In genomic region chr15:40436892-40437753, GRCh38 we compare ENCODE assay signal across 8 cellular contexts. TPM values are rescaled to one million over a fixed set of nuclear protein-coding genes. Genes with fewer than 3 reads are reported as not detected.
DNase-seq lines count a peak whose midpoint lies in the region; ATAC-seq and TF ChIP-seq lines count a peak whose summit lies in the region.
"Had no signal": no experiment of that assay in that cellular context is flagged by ENCODE, and none has a peak within 500 bp of the region (broad histone marks: within the 10 kb centered on the region; RNA-seq: fewer than 3 reads in every experiment).

No MANE protein-coding gene starts in this region.

- H3K9me3 ChIP-seq in left ventricle myocardium inferior (replicated peaks) (no peaks in the 10 kb centered on the region), hepatocyte (ENCODE audit: low read depth) (no peaks in the 10 kb centered on the region), uterus (no peaks in the 10 kb centered on the region)

- H3K79me2 ChIP-seq in hepatocyte = peaks cover 6% of the 10 kb centered on the region

- H3K4me2 ChIP-seq in hepatocyte = peak overlapping the region; percentile 99

- peaks cover 31% of the 10 kb centered on the region for H3K27me3 ChIP-seq in left ventricle myocardium inferior (ENCODE audit: low read depth)
- H3K27me3 ChIP-seq in hepatocyte = peaks cover 47% of the 10 kb centered on the region
- no peaks in the 10 kb centered on the region for H3K27me3 ChIP-seq in uterus

- TF ChIP-seq POLR2A in uterus (IDR thresholded peaks at IDR 0.05) = no peak

- H3K4me1 ChIP-seq in left ventricle myocardium inferior (peaks cover 54% of the 10 kb centered on the region), hepatocyte (ENCODE audit: insufficient read depth) (peaks cover 42% of the 10 kb centered on the region), uterus (peaks cover 0 to 11% of the 10 kb centered on the region in 2 donors)

- no peak for ATAC-seq in Right ventricle myocardium inferior

- H4K20me1 ChIP-seq in hepatocyte (ENCODE audit: insufficient read depth, poor library complexity, severe bottlenecking) = peaks cover 1% of the 10 kb centered on the region

- H3K27ac ChIP-seq in left ventricle myocardium inferior (replicated peaks) (no peak overlapping the region), hepatocyte (no peak overlapping the region), uterus (no peak overlapping the region)

- DNase-seq in left ventricle myocardium inferior = no peak
- DNase-seq in Right ventricle myocardium inferior (ENCODE audit: missing footprints) = no peak
- DNase-seq in hepatocyte (ENCODE audit: low spot score) = no peak
- no peak for DNase-seq in uterus
- DNase-seq in stimulated activated naive CD4-positive, alpha-beta T cell (lab: John Stamatoyannopoulos, UW) = no peak
- DNase-seq in GM13976 (ENCODE audit: low spot score) = no peak
- DNase-seq: NCI-H748 treated with DMSO at 0.1 percent for 48 hours; stimulated activated CD4-positive, alpha-beta T cell treated with anti-CD3 and anti-CD28 coated beads, Interleukin-4, amount 100 ng/mL, for 4 hours had no signal

- H3K36me3 ChIP-seq in left ventricle myocardium inferior (no peaks in the 10 kb centered on the region), hepatocyte (replicated peaks; ENCODE audit: insufficient read depth, low read depth) (no peaks in the 10 kb centered on the region), uterus (no peaks in the 10 kb centered on the region)

- peak overlapping the region; percentile 52 for H2AFZ ChIP-seq in hepatocyte

- H3K4me3 ChIP-seq in left ventricle myocardium inferior (peak overlapping the region; percentile 66), hepatocyte (peak overlapping the region; percentile 45), uterus (peak overlapping the region; percentile 30 to 37)

- intact Hi-C loops in left ventricle myocardium inferior (cut with micrococcal nuclease) = no loop called here
- intact Hi-C loops in Right ventricle myocardium inferior (cut with DNase I) = no loop called here
- intact Hi-C loops in uterus (cut with DNase I; ENCODE audit: low total_unique reads) = no loop called here

- TF ChIP-seq CTCF in left ventricle myocardium inferior (IDR thresholded peaks at IDR 0.05; ENCODE audit: borderline replicate concordance) = no peak
- TF ChIP-seq CTCF in hepatocyte (IDR thresholded peaks at IDR 0.05; ENCODE audit: poor library complexity) = no peak
- TF ChIP-seq CTCF in uterus (IDR thresholded peaks at IDR 0.05) = no peak
- no peak for TF ChIP-seq CTCF in GM13976 (IDR thresholded peaks at IDR 0.05; ENCODE audit: borderline replicate concordance, control extremely low read depth, extremely low read depth, insufficient read depth, missing control alignments)

- H3K9me2 ChIP-seq in hepatocyte (replicated peaks; ENCODE audit: insufficient read depth) = no peaks in the 10 kb centered on the region

- in situ Hi-C loops in GM13976 (cut with MboI; ENCODE audit: low sequenced_read_pairs, unreplicated experiment) = no loop called here

- WGBS in hepatocyte (ENCODE audit: low lambda C conversion rate, missing lambda C conversion rate) = 7% methylated on average over 17 of the region's 17 CpGs

RNA-seq across cellular contexts. Expression of gene BAHD1, which starts 3.6 kb away (rescaled TPM):
- total RNA-seq in left ventricle myocardium inferior = 17.1 TPM
- total RNA-seq in Right ventricle myocardium inferior = 17.7 TPM
- 10.6 and 17.2 TPM in 2 replicates for total RNA-seq in hepatocyte
- polyA plus RNA-seq in hepatocyte = 12.3 and 13.9 TPM in 2 replicates
- 10 to 100 TPM in 2 of 4 donors, 1 to 10 TPM in 2; 5.0 to 35.5 (median 10.5) TPM for total RNA-seq in uterus

RNA-seq across cellular contexts. Expression of gene IVD, which starts 31.5 kb away (rescaled TPM):
- 106 TPM for total RNA-seq in left ventricle myocardium inferior
- total RNA-seq in Right ventricle myocardium inferior = 88.6 TPM
- 27.1 and 31.5 TPM in 2 replicates for total RNA-seq in hepatocyte
- polyA plus RNA-seq in hepatocyte = 56.6 and 71.6 TPM in 2 replicates
- total RNA-seq in uterus = 100 to 1,000 TPM in 1 of 4 donors, 10 to 100 TPM in 3; 66.5 to 203 (median 83.7) TPM

RNA-seq across cellular contexts. Expression of gene CHST14, which starts 33.7 kb away (rescaled TPM):
- total RNA-seq in left ventricle myocardium inferior (8.4 TPM), Right ventricle myocardium inferior (7.6 TPM), hepatocyte (15.2 and 16.6 TPM in 2 replicates), uterus (10 to 100 TPM in 3 of 4 donors, 1 to 10 TPM in 1; 6.8 to 26.1 (median 17.9) TPM)
- polyA plus RNA-seq in hepatocyte = 15.7 and 16.8 TPM in 2 replicates

RNA-seq across cellular contexts. Expression of gene KNSTRN, which starts 54.6 kb away (rescaled TPM):
- 9.0 TPM for total RNA-seq in left ventricle myocardium inferior
- 8.5 TPM for total RNA-seq in Right ventricle myocardium inferior
- total RNA-seq in hepatocyte = 22.9 and 24.0 TPM in 2 replicates
- 14.0 and 14.9 TPM in 2 replicates for polyA plus RNA-seq in hepatocyte
- total RNA-seq in uterus = 10 to 100 TPM in 2 of 4 donors, 1 to 10 TPM in 2; 2.1 to 23.5 (median 9.7) TPM
